In genomic region chr9:38281917-38282316, GRCh38 we compare ENCODE assay signal across 19 cellular contexts.
"Had no signal": no experiment of that assay in that cellular context is flagged by ENCODE, and none has a peak within 500 bp of the region (broad histone marks: within the 10 kb centered on the region; RNA-seq: fewer than 3 reads in every experiment).

No MANE protein-coding gene starts in this region.

- H3K4me3 Mint-ChIP-seq: IgD-negative memory B cell had no signal

- H3K27ac Mint-ChIP-seq: IgD-negative memory B cell had no signal

- FAIRE-seq: K562, RCC 7860 had no signal

- H3K9ac ChIP-seq: KMS-11 had no signal

- H3K4me2 ChIP-seq: KMS-11 had no signal

- ATAC-seq: K562, SK-N-SH treated with all-trans-retinoic acid at 6 μM for 48 hours had no signal

- H3K4me3 ChIP-seq: K562 had no signal

- DNase-seq: Kasumi-1, MM.1S, NCI-H1092 treated with DMSO at 0.1 percent for 48 hours, NCI-H1436, NCI-H1694 treated with DMSO at 0.1 percent for 48 hours, NCI-H1930, NCI-H2081, NCI-H2107, NCI-H2227 treated with DMSO at 0.1 percent for 48 hours, NCI-H524, NCI-H526 treated with DMSO at 0.1 percent for 48 hours, NCI-H774, RPMI8226, SHP77 had no signal

- H3K9me3 Mint-ChIP-seq: IgD-negative memory B cell had no signal

- H3K27ac ChIP-seq: KMS-11 had no signal
